Comparison of ENCODE assay signal across 14 cellular contexts in the genomic region with DNA sequence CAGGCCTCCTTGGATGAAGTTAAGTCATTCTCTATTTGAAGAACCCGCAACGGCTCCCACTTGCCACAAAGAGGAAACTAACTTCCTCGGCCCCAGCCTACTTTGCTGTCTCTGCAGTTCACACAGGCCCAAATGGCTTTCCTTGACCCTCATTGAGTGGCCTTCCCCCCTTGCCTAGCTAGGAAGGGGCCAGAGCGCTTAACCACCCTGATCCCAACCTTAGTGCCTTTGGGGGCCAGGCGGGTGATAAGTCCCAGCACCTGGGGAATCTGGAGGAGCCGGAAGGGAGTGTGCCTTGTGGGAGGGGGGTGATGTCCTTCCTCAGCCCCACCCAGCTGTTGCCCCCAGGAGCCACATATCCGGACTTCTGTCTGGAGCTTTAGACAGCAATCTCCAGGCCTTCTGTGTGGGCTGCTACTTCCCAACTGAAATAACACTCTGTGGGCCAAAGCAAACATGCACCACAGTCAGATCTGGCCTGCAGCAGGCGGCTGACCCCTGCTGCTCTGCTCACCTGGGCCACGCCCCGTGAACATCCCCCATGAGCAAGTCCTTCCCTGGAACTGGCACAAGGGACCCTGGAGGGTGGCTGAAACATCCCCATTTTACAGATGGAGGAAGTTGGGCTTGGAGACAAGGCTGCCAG. TPM values are rescaled to one million over a fixed set of nuclear protein-coding genes. Genes with fewer than 3 reads are reported as not detected.
DNase-seq lines count a peak whose midpoint lies in the region; ATAC-seq and TF ChIP-seq lines count a peak whose summit lies in the region.
"Had no signal": no experiment of that assay in that cellular context is flagged by ENCODE, and none has a peak within 500 bp of the region (broad histone marks: within the 10 kb centered on the region; RNA-seq: fewer than 3 reads in every experiment).

No MANE protein-coding gene starts in this region.

- H3K4me1 ChIP-seq in Panc1 (ENCODE audit: control insufficient read depth, insufficient read depth, low read length) (peaks cover 29% of the 10 kb centered on the region), trophoblast cell (ENCODE audit: control insufficient read depth in 1 of 2, insufficient read depth in 2 of 2, low read length in 2 of 2) (peaks cover 3 to 12% of the 10 kb centered on the region in 2 experiments), BE2C (peaks cover under 1% of the 10 kb centered on the region)

- no peaks in the 10 kb centered on the region for H3K27me3 Mint-ChIP-seq in Calu3 (ENCODE audit: unreplicated experiment)
- peaks cover 2 to 15% (median 5%) of the 10 kb centered on the region in 3 donors for H3K27me3 Mint-ChIP-seq in immature natural killer cell (ENCODE audit: low read depth in 3 of 3)
- H3K27me3 Mint-ChIP-seq: brain had no signal

- H4K12ac ChIP-seq in trophoblast cell (ENCODE audit: low read depth, low read length), result no peak overlapping the region

- POLR2A ChIA-PET in Panc1 (lab: Charles Lee), result interaction anchor here (0.6 kb wide), 1 partner anchor 40 kb away, joined by 3 read pairs; no protein-coding TSS in a partner anchor

- peaks cover 34% of the 10 kb centered on the region for H3K79me2 ChIP-seq in trophoblast cell (ENCODE audit: control insufficient read depth, insufficient read depth, low read length, poor library complexity)

- H3K4me3 Mint-ChIP-seq in Calu3 (ENCODE audit: low read depth, unreplicated experiment), result no peak overlapping the region
- H3K4me3 Mint-ChIP-seq in immature natural killer cell, result no peak overlapping the region
- H3K4me3 Mint-ChIP-seq: naive thymus-derived CD8-positive, alpha-beta T cell had no signal

- peaks cover 2% of the 10 kb centered on the region for H3K79me1 ChIP-seq in trophoblast cell (ENCODE audit: low read length)

- no peak overlapping the region for H2AK5ac ChIP-seq in trophoblast cell (ENCODE audit: low read length)

- peaks cover 39% of the 10 kb centered on the region for H3K4me1 Mint-ChIP-seq in Calu3 (ENCODE audit: low read depth, unreplicated experiment)
- peaks cover 2 to 4% of the 10 kb centered on the region in 2 donors for H3K4me1 Mint-ChIP-seq in immature natural killer cell

- peak overlapping the region; percentile 63 for H3K27ac ChIP-seq in Panc1 (ENCODE audit: low read length)
- peak overlapping the region; percentile 38 for H3K27ac ChIP-seq in trophoblast cell (ENCODE audit: low read depth, low read length)
- H3K27ac ChIP-seq: GM23248 had no signal

- TF ChIP-seq CTCF in Panc1 (IDR thresholded peaks at IDR 0.05), result no peak
- TF ChIP-seq CTCF in BE2C (IDR thresholded peaks at IDR 0.05; ENCODE audit: low read depth, low read length), result no peak
- no peak for TF ChIP-seq CTCF in Calu3 (IDR thresholded peaks at IDR 0.05; ENCODE audit: unreplicated experiment)

- H3K9me3 ChIP-seq in Panc1 (ENCODE audit: control insufficient read depth, insufficient read depth, low read depth, low read length), result no peaks in the 10 kb centered on the region
- H3K9me3 ChIP-seq in trophoblast cell (ENCODE audit: insufficient read depth, low read depth, low read length), result no peaks in the 10 kb centered on the region
- no peaks in the 10 kb centered on the region for H3K9me3 ChIP-seq in BE2C

- intact Hi-C loops in Panc1 (cut with micrococcal nuclease; ENCODE audit: unreplicated experiment) (no loop called here), Right ventricle myocardium superior (cut with DNase I) (no loop called here), Calu3 (cut with micrococcal nuclease; ENCODE audit: unreplicated experiment) (no loop called here)

- H3K27me3 ChIP-seq in Panc1 (ENCODE audit: control insufficient read depth, insufficient read depth, low read length), result no peaks in the 10 kb centered on the region
- no peaks in the 10 kb centered on the region for H3K27me3 ChIP-seq in trophoblast cell (ENCODE audit: insufficient read depth, low read length)
- no peaks in the 10 kb centered on the region for H3K27me3 ChIP-seq in BE2C

- no peak overlapping the region for H3K9ac ChIP-seq in trophoblast cell (ENCODE audit: low read length)
- H3K9ac ChIP-seq: GM23248 had no signal

- no peak overlapping the region for H3K18ac ChIP-seq in trophoblast cell (ENCODE audit: low read length)

- H3K36me3 Mint-ChIP-seq in Calu3 (ENCODE audit: insufficient read depth, unreplicated experiment) (peaks cover 43% of the 10 kb centered on the region), immature natural killer cell (no peaks in the 10 kb centered on the region)
- H3K36me3 Mint-ChIP-seq: naive thymus-derived CD8-positive, alpha-beta T cell had no signal

- H3K27ac Mint-ChIP-seq in Calu3 (ENCODE audit: unreplicated experiment) (no peak overlapping the region), immature natural killer cell (no peak overlapping the region)

- no CpG with 5 or more reads among the region's 10 CpGs for WGBS in trophoblast cell (ENCODE audit: extremely low coverage, insufficient coverage, insufficient read length)

- CTCF ChIA-PET in Panc1 (lab: Charles Lee), result no interaction called here
- CTCF ChIA-PET in Calu3 (lab: Charles Lee), result no interaction called here

- H4K8ac ChIP-seq in trophoblast cell (ENCODE audit: low read depth, low read length), result no peak overlapping the region

- no TSS peak for BruUV-seq in Panc1 (replicated peaks; lab: Mats Ljungman, UMichigan)
- BruUV-seq in Calu3 (replicated peaks; lab: Mats Ljungman, UMichigan), result no TSS peak

- in situ Hi-C loops in Panc1 (cut with HindIII; ENCODE audit: low pct_unique_long_range_greater_than_20kb, low sequenced_read_pairs), result no loop called here

- no peaks in the 10 kb centered on the region for H3K9me3 Mint-ChIP-seq in Calu3 (ENCODE audit: low read depth, unreplicated experiment)
- no peaks in the 10 kb centered on the region for H3K9me3 Mint-ChIP-seq in immature natural killer cell
- H3K9me3 Mint-ChIP-seq: naive thymus-derived CD8-positive, alpha-beta T cell had no signal

- ATAC-seq in Panc1, result peak; percentile 83
- ATAC-seq in Right ventricle myocardium superior (ENCODE audit: poor library complexity), result peak; percentile 36
- ATAC-seq: naive thymus-derived CD8-positive, alpha-beta T cell had no signal

- H3K4ac ChIP-seq in trophoblast cell (ENCODE audit: low read depth, low read length), result peak overlapping the region; percentile 89

- no peak overlapping the region for H2BK5ac ChIP-seq in trophoblast cell (ENCODE audit: low read depth, low read length, poor library complexity)

- H3K14ac ChIP-seq in trophoblast cell (ENCODE audit: low read length), result no peak overlapping the region

- no peak overlapping the region for H4K91ac ChIP-seq in trophoblast cell (ENCODE audit: low read depth, low read length)

- no peaks in the 10 kb centered on the region for H3K36me3 ChIP-seq in Panc1 (ENCODE audit: control insufficient read depth, insufficient read depth, low read length)
- H3K36me3 ChIP-seq in trophoblast cell (ENCODE audit: control insufficient read depth in 1 of 2, insufficient read depth in 2 of 2, low read length in 2 of 2), result peaks cover 37 to 45% of the 10 kb centered on the region in 2 experiments
- H3K36me3 ChIP-seq in BE2C, result no peaks in the 10 kb centered on the region

- H3K23ac ChIP-seq in trophoblast cell (ENCODE audit: low read length), result no peak overlapping the region

- no peak overlapping the region for H3K4me3 ChIP-seq in Panc1 (ENCODE audit: low read depth in 2 of 2, low read length in 2 of 2)
- no peak overlapping the region for H3K4me3 ChIP-seq in trophoblast cell (ENCODE audit: low read depth, low read length)
- H3K4me3 ChIP-seq in BE2C (ENCODE audit: low read depth, low read length), result no peak overlapping the region
- H3K4me3 ChIP-seq: GM23248 had no signal

- DNase-seq in GF-D8 (lab: John Stamatoyannopoulos, UW) (peak; percentile 86), Panc1 (ENCODE audit: low read depth, low spot score) (no peak), Right ventricle myocardium superior (no peak), trophoblast cell (no peak), BE2C (no peak), Calu3 (no peak), DMS79 (lab: John Stamatoyannopoulos, UW) (no peak), immature natural killer cell (no peak)
- DNase-seq: DND-41; GM23248; naive thymus-derived CD8-positive, alpha-beta T cell; NCI-H1105; SIG-M5 had no signal

- H2AFZ ChIP-seq in trophoblast cell (ENCODE audit: insufficient read depth, low read length, poor library complexity), result no peak overlapping the region
- H2AFZ ChIP-seq: GM23248 had no signal

- H2BK12ac ChIP-seq in trophoblast cell (ENCODE audit: low read length), result no peak overlapping the region

- H3K4me2 ChIP-seq in trophoblast cell (ENCODE audit: low read length), result no peak overlapping the region

- no peak overlapping the region for H2BK120ac ChIP-seq in trophoblast cell (ENCODE audit: insufficient read depth, low read length, poor library complexity)

RNA-seq across cellular contexts. Expression of gene NECTIN2, which starts 10.5 kb away (rescaled TPM):
- total RNA-seq in Panc1 (2021; ENCODE audit: unreplicated experiment) (104 TPM), Right ventricle myocardium superior (36.9 TPM), Calu3 (2022) (137 and 174 TPM in 2 replicates)
- polyA plus RNA-seq in Panc1 (2012; ENCODE audit: insufficient read length), result 180 TPM
- polyA plus RNA-seq in trophoblast cell (2013), result 281 and 282 TPM in 2 replicates
- 105 TPM for polyA plus RNA-seq in BE2C (2012; ENCODE audit: insufficient read depth, insufficient read length, low read depth)
- under 1 TPM in 2 of 3 donors, not detected in 1; 0.09 to 0.34 TPM for polyA plus RNA-seq in immature natural killer cell

RNA-seq across cellular contexts. Expression of gene TOMM40, which starts 34.5 kb away (rescaled TPM):
- 147 TPM for total RNA-seq in Panc1 (2021; ENCODE audit: unreplicated experiment)
- polyA plus RNA-seq in Panc1 (2012; ENCODE audit: insufficient read length), result 136 TPM
- 48.9 TPM for total RNA-seq in Right ventricle myocardium superior
- polyA plus RNA-seq in trophoblast cell (2013), result 49.1 and 50.5 TPM in 2 replicates
- polyA plus RNA-seq in BE2C (2012; ENCODE audit: insufficient read depth, insufficient read length, low read depth), result 239 TPM
- 152 and 162 TPM in 2 replicates for total RNA-seq in Calu3 (2022)
- 10 to 100 TPM; 15.5 to 39.7 (median 25.6) TPM for polyA plus RNA-seq in immature natural killer cell

RNA-seq across cellular contexts. Expression of gene BCAM, which starts 47.7 kb away (rescaled TPM):
- total RNA-seq in Panc1 (2021; ENCODE audit: unreplicated experiment) (21.5 TPM), Right ventricle myocardium superior (86.2 TPM), Calu3 (2022) (30.0 and 31.2 TPM in 2 replicates)
- 85.2 TPM for polyA plus RNA-seq in Panc1 (2012; ENCODE audit: insufficient read length)
- 33.0 and 36.2 TPM in 2 replicates for polyA plus RNA-seq in trophoblast cell (2013)
- polyA plus RNA-seq in BE2C (2012; ENCODE audit: insufficient read depth, insufficient read length, low read depth), result 7.3 TPM
- not detected for polyA plus RNA-seq in immature natural killer cell
- total RNA-seq: naive thymus-derived CD8-positive, alpha-beta T cell had no signal
- polyA plus RNA-seq: naive thymus-derived CD8-positive, alpha-beta T cell had no signal

RNA-seq across cellular contexts. Expression of gene APOE, which starts 49.0 kb away (rescaled TPM):
- total RNA-seq in Panc1 (2021; ENCODE audit: unreplicated experiment) (780 TPM), Right ventricle myocardium superior (13.6 TPM), Calu3 (2022) (1.1 and 4.1 TPM in 2 replicates)
- polyA plus RNA-seq in Panc1 (2012; ENCODE audit: insufficient read length), result 1,409 TPM
- 836 and 837 TPM in 2 replicates for polyA plus RNA-seq in trophoblast cell (2013)
- polyA plus RNA-seq in BE2C (2012; ENCODE audit: insufficient read depth, insufficient read length, low read depth), result 22.4 TPM
- polyA plus RNA-seq in immature natural killer cell, result not detected
- polyA plus RNA-seq: naive thymus-derived CD8-positive, alpha-beta T cell had no signal

RNA-seq across cellular contexts. Expression of gene APOC1, which starts 57.8 kb away (rescaled TPM):
- total RNA-seq in Panc1 (2021; ENCODE audit: unreplicated experiment) (48.5 TPM), Right ventricle myocardium superior (1.00 TPM), Calu3 (2022) (4.7 and 5.0 TPM in 2 replicates)
- 47.0 TPM for polyA plus RNA-seq in Panc1 (2012; ENCODE audit: insufficient read length)
- 192 and 210 TPM in 2 replicates for polyA plus RNA-seq in trophoblast cell (2013)
- 17.4 TPM for polyA plus RNA-seq in BE2C (2012; ENCODE audit: insufficient read depth, insufficient read length, low read depth)
- polyA plus RNA-seq in immature natural killer cell, result under 1 TPM in 1 of 3 donors, not detected in 2; 0.47 TPM
- total RNA-seq: GM23248 had no signal
- polyA plus RNA-seq: naive thymus-derived CD8-positive, alpha-beta T cell had no signal
